Comparison of ENCODE assay signal across 21 cellular contexts in the genomic region with DNA sequence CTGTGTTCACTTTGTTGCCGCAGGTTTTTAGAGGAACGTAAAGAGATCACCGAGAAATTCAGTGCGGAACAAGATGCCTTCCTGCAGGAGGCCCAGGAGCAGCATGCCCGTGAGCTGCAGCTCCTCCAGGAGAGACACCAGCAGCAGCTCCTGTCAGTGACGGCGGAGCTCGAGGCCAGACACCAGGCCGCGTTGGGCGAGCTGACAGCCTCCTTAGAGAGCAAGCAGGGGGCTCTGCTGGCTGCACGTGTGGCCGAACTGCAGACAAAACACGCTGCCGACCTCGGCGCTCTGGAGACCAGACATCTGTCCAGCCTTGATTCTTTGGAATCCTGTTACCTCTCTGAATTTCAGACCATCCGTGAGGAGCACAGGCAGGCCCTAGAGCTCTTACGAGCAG. TPM values are rescaled to one million over a fixed set of nuclear protein-coding genes. Genes with fewer than 3 reads are reported as not detected.
A peak's percentile ranks its signal among the peaks of the same experiment; 100 is the strongest.
DNase-seq lines count a peak whose midpoint lies in the region; FAIRE-seq and TF ChIP-seq lines count a peak whose summit lies in the region.
"Had no signal": no experiment of that assay in that cellular context is flagged by ENCODE, and none has a peak within 500 bp of the region (broad histone marks: within the 10 kb centered on the region; RNA-seq: fewer than 3 reads in every experiment).

No MANE protein-coding gene starts in this region.

- BruUV-seq in mammary epithelial cell (replicated peaks; lab: Mats Ljungman, UMichigan) (TSS peak; percentile 66), MCF 10A (replicated peaks; lab: Mats Ljungman, UMichigan) (no TSS peak)

- H3K9ac ChIP-seq in mammary epithelial cell (ENCODE audit: insufficient read depth, low read length) (no peak overlapping the region), KMS-11 (no peak overlapping the region)
- H3K9ac ChIP-seq: BLaER1 treated with 17β-estradiol and CSF1 and Interleukin-3, amounts not matched to agents 10 nM and 100 nM had no signal

- H3K4me1 Mint-ChIP-seq in MCF 10A (ENCODE audit: insufficient read depth, unreplicated experiment) (no peaks in the 10 kb centered on the region), endothelial cell (ENCODE audit: unreplicated experiment) (peaks cover 14% of the 10 kb centered on the region)
- H3K4me1 Mint-ChIP-seq: GM23338 had no signal

- H3K4me3 Mint-ChIP-seq in MCF 10A (ENCODE audit: unreplicated experiment) (no peak overlapping the region), endothelial cell (ENCODE audit: unreplicated experiment) (no peak overlapping the region)
- H3K4me3 Mint-ChIP-seq: B cell, GM23338, HFFc6 had no signal

- TF ChIP-seq CTCF in mammary epithelial cell (conservative IDR thresholded peaks at IDR 0.05 in 1 of 2, IDR thresholded peaks at IDR 0.05 in 1 of 2; ENCODE audit: extremely low read depth in 1 of 2, insufficient read depth in 1 of 2, low read depth in 1 of 2, low read length in 2 of 2) (no peak), MCF 10A (IDR thresholded peaks at IDR 0.05; ENCODE audit: unreplicated experiment) (no peak), KMS-11 (conservative IDR thresholded peaks at IDR 0.05; ENCODE audit: low read depth, low read length) (no peak), endothelial cell (IDR thresholded peaks at IDR 0.05; ENCODE audit: unreplicated experiment) (no peak), osteoblast (IDR thresholded peaks at IDR 0.05; ENCODE audit: extremely low read depth, low read depth, low read length) (no peak)

- H3K9me3 ChIP-seq in mammary epithelial cell (replicated peaks; ENCODE audit: insufficient read depth, low read length), result no peaks in the 10 kb centered on the region
- no peaks in the 10 kb centered on the region for H3K9me3 ChIP-seq in osteoblast (ENCODE audit: low read depth, low read length)
- H3K9me3 ChIP-seq: BLaER1 treated with 17β-estradiol and CSF1 and Interleukin-3, amounts not matched to agents 10 nM and 100 nM had no signal

- dilution Hi-C loops in mammary epithelial cell (cut with HindIII; ENCODE audit: low sequenced_read_pairs), result no loop called here

- H3K4me3 ChIP-seq in mammary epithelial cell (replicated peaks in 1 of 3; ENCODE audit: insufficient read depth in 1 of 3, low read depth in 2 of 3, low read length in 3 of 3) (no peak overlapping the region), KMS-11 (IDR thresholded peaks at IDR 0.05; ENCODE audit: insufficient read depth, low read depth, low read length) (no peak overlapping the region), osteoblast (ENCODE audit: insufficient read depth, low read length) (no peak overlapping the region)
- H3K4me3 ChIP-seq: BLaER1 treated with 17β-estradiol and CSF1 and Interleukin-3, amounts not matched to agents 10 nM and 100 nM; GM12878; GM23338 had no signal

- H3K27ac ChIP-seq in mammary epithelial cell (ENCODE audit: insufficient read depth, low read depth, low read length) (no peak overlapping the region), KMS-11 (peak overlapping the region; percentile 95; the same call in 1 of the 2 replicates), osteoblast (ENCODE audit: low read depth, low read length) (no peak overlapping the region)
- H3K27ac ChIP-seq: BLaER1 treated with 17β-estradiol and CSF1 and Interleukin-3, amounts not matched to agents 10 nM and 100 nM had no signal

- H2AFZ ChIP-seq in mammary epithelial cell (ENCODE audit: low read depth, low read length) (no peak overlapping the region), KMS-11 (ENCODE audit: low read depth) (no peak overlapping the region), osteoblast (ENCODE audit: low read length) (no peak overlapping the region)
- H2AFZ ChIP-seq: GM23338 had no signal

- FAIRE-seq in GM19239 (lab: Jason Lieb, UNC), result no peak
- FAIRE-seq: GM12878, H54 had no signal

- CTCF ChIA-PET in mammary epithelial cell (lab: Charles Lee; ENCODE audit: low non-redundant PET), result no interaction called here
- CTCF ChIA-PET in MCF 10A (lab: Yijun Ruan, JAX), result no interaction called here

- H3K36me3 Mint-ChIP-seq in MCF 10A (ENCODE audit: insufficient read depth, unreplicated experiment), result peaks cover 50% of the 10 kb centered on the region
- peaks cover 33% of the 10 kb centered on the region for H3K36me3 Mint-ChIP-seq in endothelial cell (ENCODE audit: low read depth, unreplicated experiment)

- H3K27me3 ChIP-seq in mammary epithelial cell (ENCODE audit: insufficient read depth, low read length), result no peaks in the 10 kb centered on the region
- H3K27me3 ChIP-seq in KMS-11 (ENCODE audit: insufficient read depth, low read depth), result no peaks in the 10 kb centered on the region
- no peaks in the 10 kb centered on the region for H3K27me3 ChIP-seq in osteoblast (ENCODE audit: insufficient read depth, low read length)
- H3K27me3 ChIP-seq: BLaER1 treated with 17β-estradiol and CSF1 and Interleukin-3, amounts not matched to agents 10 nM and 100 nM had no signal

- POLR2A ChIA-PET in MCF 10A (lab: Yijun Ruan, JAX), result no interaction called here

- H3K27me3 Mint-ChIP-seq in MCF 10A (ENCODE audit: insufficient read depth, unreplicated experiment), result no peaks in the 10 kb centered on the region
- H3K27me3 Mint-ChIP-seq in endothelial cell (ENCODE audit: unreplicated experiment), result peaks cover 7% of the 10 kb centered on the region
- H3K27me3 Mint-ChIP-seq: B cell; CD8-positive, alpha-beta memory T cell had no signal

- in situ Hi-C loops in mammary epithelial cell (cut with MboI; ENCODE audit: low sequenced_read_pairs in 2 of 2), result no loop called here

- no peak overlapping the region for H3K4me2 ChIP-seq in mammary epithelial cell (ENCODE audit: insufficient read depth, low read depth, low read length)
- no peak overlapping the region for H3K4me2 ChIP-seq in KMS-11
- H3K4me2 ChIP-seq in osteoblast (ENCODE audit: insufficient read depth, low read length), result no peak overlapping the region
- H3K4me2 ChIP-seq: BLaER1 treated with 17β-estradiol and CSF1 and Interleukin-3, amounts not matched to agents 10 nM and 100 nM; GM23338 had no signal

- intact Hi-C loops in mammary epithelial cell (cut with micrococcal nuclease), result no loop called here
- intact Hi-C loops in MCF 10A (cut with micrococcal nuclease), result no loop called here
- intact Hi-C loops in posterior vena cava (cut with DNase I), result no loop called here

- H3K27ac Mint-ChIP-seq in MCF 10A (ENCODE audit: low read depth, unreplicated experiment) (no peak overlapping the region), endothelial cell (ENCODE audit: unreplicated experiment) (peak overlapping the region; percentile 70)
- H3K27ac Mint-ChIP-seq: B cell, GM23338, HFFc6 had no signal

- H3K4me1 ChIP-seq in mammary epithelial cell (ENCODE audit: insufficient read depth, low read length), result no peaks in the 10 kb centered on the region
- H3K4me1 ChIP-seq in KMS-11 (ENCODE audit: low read depth, poor library complexity, severe bottlenecking), result peaks cover 61% of the 10 kb centered on the region
- H3K4me1 ChIP-seq in osteoblast (ENCODE audit: insufficient read depth, low read length), result no peaks in the 10 kb centered on the region

- no peak for DNase-seq in mammary epithelial cell
- DNase-seq in MCF 10A (ENCODE audit: unreplicated experiment), result no peak
- no peak for DNase-seq in endothelial cell (ENCODE audit: low spot score)
- DNase-seq in osteoblast (ENCODE audit: insufficient read length, low spot score, missing footprints), result peak; percentile 72
- no peak for DNase-seq in GM19239 (ENCODE audit: insufficient read length, low spot score)
- DNase-seq in HK-2 (ENCODE audit: unreplicated experiment), result no peak
- DNase-seq in posterior vena cava (ENCODE audit: low spot score), result no peak
- DNase-seq: 8988T; CD8-positive, alpha-beta memory T cell; COR-L47; DMS 273 treated with DMSO at 0.1 percent for 48 hours; DMS53; DND-41; EL; HFFc6 had no signal

- 89% methylated on average over 17 of the region's 19 CpGs for WGBS in mammary epithelial cell (ENCODE audit: low coverage, missing lambda C conversion rate)

- H3K79me2 ChIP-seq in mammary epithelial cell (ENCODE audit: insufficient read depth, low read length) (peaks cover 46% of the 10 kb centered on the region), KMS-11 (ENCODE audit: insufficient read depth, low read depth) (peaks cover 31% of the 10 kb centered on the region), osteoblast (ENCODE audit: insufficient read depth, low read length) (peaks cover 21% of the 10 kb centered on the region)

- no peaks in the 10 kb centered on the region for H3K9me3 Mint-ChIP-seq in MCF 10A (ENCODE audit: unreplicated experiment)
- H3K9me3 Mint-ChIP-seq in endothelial cell (ENCODE audit: unreplicated experiment), result no peaks in the 10 kb centered on the region
- H3K9me3 Mint-ChIP-seq: CD8-positive, alpha-beta memory T cell; HFFc6 had no signal

- H3K36me3 ChIP-seq in mammary epithelial cell (ENCODE audit: insufficient read depth, low read length) (peaks cover 13% of the 10 kb centered on the region), KMS-11 (ENCODE audit: insufficient read depth) (no peaks in the 10 kb centered on the region; the same call in 1 of the 2 replicates), osteoblast (ENCODE audit: insufficient read depth, low read length) (peaks cover 30% of the 10 kb centered on the region)

- no peaks in the 10 kb centered on the region for H4K20me1 ChIP-seq in mammary epithelial cell (ENCODE audit: insufficient read depth, low read length)
- H4K20me1 ChIP-seq in KMS-11 (ENCODE audit: insufficient read depth), result no peaks in the 10 kb centered on the region
- peaks cover 2% of the 10 kb centered on the region for H4K20me1 ChIP-seq in osteoblast (ENCODE audit: insufficient read depth, low read length)

RNA-seq across cellular contexts. Expression of a gene that starts 42.6 kb away (rescaled TPM):
- total RNA-seq in mammary epithelial cell (10 to 100 TPM; 15.0 to 40.3 TPM), MCF 10A (2022) (31.6 and 34.0 TPM in 2 replicates), endothelial cell (ENCODE audit: unreplicated experiment) (36.0 TPM), osteoblast (19.2 and 23.0 TPM in 2 replicates), posterior vena cava (10 to 100 TPM; 24.0 to 30.5 TPM)
- polyA plus RNA-seq in mammary epithelial cell, result 11.1 TPM
- polyA minus RNA-seq in mammary epithelial cell, result 34.3 TPM

RNA-seq across cellular contexts. Expression of a gene that starts 42.9 kb away (rescaled TPM):
- 10 to 100 TPM in 1 of 2 donors, 1 to 10 TPM in 1; 1.8 to 13.8 TPM for total RNA-seq in mammary epithelial cell
- 5.7 TPM for polyA plus RNA-seq in mammary epithelial cell
- polyA minus RNA-seq in mammary epithelial cell, result 4.7 TPM
- 6.4 and 7.8 TPM in 2 replicates for total RNA-seq in MCF 10A (2022)
- 5.9 TPM for total RNA-seq in endothelial cell (ENCODE audit: unreplicated experiment)
- 2.2 and 3.2 TPM in 2 replicates for total RNA-seq in osteoblast
- 1 to 10 TPM in 1 of 2 donors, under 1 TPM in 1; 0.57 to 1.3 TPM for total RNA-seq in posterior vena cava
